Comparison of ENCODE assay signal across 15 cellular contexts in genomic region chr5:66324357-66324756, GRCh38.
DNase-seq lines count a peak whose midpoint lies in the region; ATAC-seq and FAIRE-seq lines count a peak whose summit lies in the region.
"Had no signal": no experiment of that assay in that cellular context is flagged by ENCODE, and none has a peak within 500 bp of the region (broad histone marks: within the 10 kb centered on the region; RNA-seq: fewer than 3 reads in every experiment).

No MANE protein-coding gene starts in this region.

- ATAC-seq in left lobe of liver (peak; percentile 62), GM21423 (IDR thresholded peaks at IDR 0.05; ENCODE audit: unreplicated experiment) (no peak), HG02970 (IDR thresholded peaks at IDR 0.05; ENCODE audit: low FRiP score, unreplicated experiment) (no peak)
- ATAC-seq: SK-N-SH treated with all-trans-retinoic acid at 6 μM for 48 hours; stimulated activated naive CD8-positive, alpha-beta T cell treated with anti-CD3 and anti-CD28 coated beads, Interleukin-15, Interleukin-2, amounts not matched to agents 100 U/mL and 50 U/mL, for 24 hours had no signal

- FAIRE-seq in frontal cortex (lab: Jason Lieb, UNC) = no peak
- FAIRE-seq: TTC549 had no signal

- DNase-seq in COR-L47 (lab: John Stamatoyannopoulos, UW) (peak; percentile 92), NCI-H1092 treated with DMSO at 0.1 percent for 48 hours (lab: John Stamatoyannopoulos, UW) (peak; percentile 57), SHP77 treated with DMSO at 0.1 percent for 48 hours (lab: John Stamatoyannopoulos, UW) (peak; percentile 18), left lobe of liver (ENCODE audit: low spot score) (no peak), EL (no peak), frontal cortex (ENCODE audit: low spot score in 2 of 2) (no peak)
- DNase-seq: Caco-2; Kasumi-1; NCI-H1930; stimulated activated naive CD8-positive, alpha-beta T cell treated with anti-CD3 and anti-CD28 coated beads, Interleukin-15, Interleukin-2, amounts not matched to agents 100 U/mL and 50 U/mL, for 24 hours; uterus had no signal

Comparison
In these comparisons a context has a peak if more than half of its experiments do, and no peak if none do; other contexts are left out.
1. DNase-seq: peak in COR-L47 (single experiment), NCI-H1092 treated with DMSO at 0.1 percent for 48 hours (single experiment) and SHP77 treated with DMSO at 0.1 percent for 48 hours (single experiment); none in left lobe of liver (single experiment), EL (single experiment) and frontal cortex (0 of 2).